ENCODE assay signal across 9 cellular contexts in genomic region chr13:26052136-26052736, GRCh38. TPM values are rescaled to one million over a fixed set of nuclear protein-coding genes. Genes with fewer than 3 reads are reported as not detected.
DNase-seq lines count a peak whose midpoint lies in the region; ATAC-seq and TF ChIP-seq lines count a peak whose summit lies in the region.
"Had no signal": no experiment of that assay in that cellular context is flagged by ENCODE, and none has a peak within 500 bp of the region (broad histone marks: within the 10 kb centered on the region; RNA-seq: fewer than 3 reads in every experiment).

No MANE protein-coding gene starts in this region.

- H3K27ac ChIP-seq in SK-N-SH (ENCODE audit: low read depth in 2 of 2, low read length in 1 of 2) (no peak overlapping the region), stomach smooth muscle (ENCODE audit: low read length) (no peak overlapping the region)

- H3K9me3 Mint-ChIP-seq in activated CD8-positive, alpha-beta T cell treated with anti-CD3 and anti-CD28 coated beads, Interleukin-2, amount 10 ng/mL, durations not matched to agents 7 days and 5 days (ENCODE audit: insufficient read depth): no peaks in the 10 kb centered on the region
- no peaks in the 10 kb centered on the region for H3K9me3 Mint-ChIP-seq in immature natural killer cell

- H3K4me1 Mint-ChIP-seq in activated CD8-positive, alpha-beta T cell treated with anti-CD3 and anti-CD28 coated beads, Interleukin-2, amount 10 ng/mL, durations not matched to agents 7 days and 5 days (ENCODE audit: low read depth): peaks cover 32% of the 10 kb centered on the region
- peaks cover 5 to 11% of the 10 kb centered on the region in 2 donors for H3K4me1 Mint-ChIP-seq in immature natural killer cell

- no peak overlapping the region for H3K27ac Mint-ChIP-seq in activated CD8-positive, alpha-beta T cell treated with anti-CD3 and anti-CD28 coated beads, Interleukin-2, amount 10 ng/mL, durations not matched to agents 7 days and 5 days
- no peak overlapping the region for H3K27ac Mint-ChIP-seq in immature natural killer cell

- TF ChIP-seq CTCF in SK-N-SH (IDR thresholded peaks at IDR 0.05): no peak

- H3K36me3 ChIP-seq in SK-N-SH (replicated peaks in 1 of 2; ENCODE audit: control insufficient read depth in 1 of 2, insufficient read depth in 2 of 2, low read length in 1 of 2): no peaks in the 10 kb centered on the region
- no peaks in the 10 kb centered on the region for H3K36me3 ChIP-seq in stomach smooth muscle (ENCODE audit: control insufficient read depth in 2 of 2, insufficient read depth in 2 of 2, low read length in 2 of 2)

- ATAC-seq in SK-N-SH treated with all-trans-retinoic acid at 6 μM for 48 hours: no peak
- ATAC-seq in activated CD8-positive, alpha-beta T cell treated with anti-CD3 and anti-CD28 coated beads, Interleukin-2, amount 10 ng/mL, durations not matched to agents 7 days and 5 days: no peak
- ATAC-seq in GM21526 (IDR thresholded peaks at IDR 0.05; ENCODE audit: low FRiP score, unreplicated experiment): no peak

- peaks cover 45% of the 10 kb centered on the region for H3K27me3 Mint-ChIP-seq in activated CD8-positive, alpha-beta T cell treated with anti-CD3 and anti-CD28 coated beads, Interleukin-2, amount 10 ng/mL, durations not matched to agents 7 days and 5 days (ENCODE audit: low read depth)
- peaks cover 4 to 29% (median 7%) of the 10 kb centered on the region in 3 donors for H3K27me3 Mint-ChIP-seq in immature natural killer cell (ENCODE audit: low read depth in 3 of 3)

- DNase-seq in SK-N-SH (peak; percentile 27), immature natural killer cell (no peak), NCI-H748 treated with DMSO at 0.1 percent for 48 hours (lab: John Stamatoyannopoulos, UW) (no peak), mucosa of gallbladder (ENCODE audit: low spot score) (no peak)
- DNase-seq in activated CD8-positive, alpha-beta T cell treated with anti-CD3 and anti-CD28 coated beads, Interleukin-2, amount 10 ng/mL, durations not matched to agents 7 days and 5 days: no peak

- peaks cover 45% of the 10 kb centered on the region for H3K27me3 ChIP-seq in SK-N-SH (ENCODE audit: insufficient read depth)
- peaks cover 28 to 42% of the 10 kb centered on the region in 2 donors for H3K27me3 ChIP-seq in stomach smooth muscle (ENCODE audit: control insufficient read depth in 1 of 2, insufficient read depth in 2 of 2, low read length in 2 of 2)

- peak overlapping the region; percentile 54 for H3K4me3 Mint-ChIP-seq in activated CD8-positive, alpha-beta T cell treated with anti-CD3 and anti-CD28 coated beads, Interleukin-2, amount 10 ng/mL, durations not matched to agents 7 days and 5 days
- peak overlapping the region; percentile 22 to 69 (median 53) for H3K4me3 Mint-ChIP-seq in immature natural killer cell

- no peak for TF ChIP-seq RAD21 in SK-N-SH (IDR thresholded peaks at IDR 0.05; ENCODE audit: low read length)

- H3K4me3 ChIP-seq in SK-N-SH (ENCODE audit: low read depth in 2 of 2, low read length in 1 of 2) (peak overlapping the region; percentile 19 to 34; a peak in 2 of 4 replicates), stomach smooth muscle (ENCODE audit: low read length in 2 of 2) (peak overlapping the region; percentile 33 to 70)

- H3K9me2 ChIP-seq in SK-N-SH: no peaks in the 10 kb centered on the region

- CTCF ChIA-PET in SK-N-SH (lab: Yijun Ruan, JAX): interaction anchor here (0.8 to 1.8 kb wide), 4 partner anchors 10 to 477 kb away, joined by 3 to 4 read pairs (median 3); no protein-coding TSS in a partner anchor
- CTCF ChIA-PET in activated CD8-positive, alpha-beta T cell treated with anti-CD3 and anti-CD28 coated beads, Interleukin-2, amount 10 ng/mL, durations not matched to agents 7 days and 5 days (lab: Charles Lee): interaction anchor here (1.5 kb wide), 1 partner anchor 177 kb away, joined by 3 read pairs; no protein-coding TSS in a partner anchor

- TF ChIP-seq EP300 in SK-N-SH (IDR thresholded peaks at IDR 0.05; ENCODE audit: borderline replicate concordance in 1 of 2, low read depth in 1 of 2, low read length in 1 of 2): no peak

- H3K36me3 Mint-ChIP-seq in activated CD8-positive, alpha-beta T cell treated with anti-CD3 and anti-CD28 coated beads, Interleukin-2, amount 10 ng/mL, durations not matched to agents 7 days and 5 days (ENCODE audit: low read depth): no peaks in the 10 kb centered on the region
- no peaks in the 10 kb centered on the region for H3K36me3 Mint-ChIP-seq in immature natural killer cell

- POLR2A ChIA-PET in SK-N-SH (lab: Yijun Ruan, JAX): no interaction called here
- POLR2A ChIA-PET in activated CD8-positive, alpha-beta T cell treated with anti-CD3 and anti-CD28 coated beads, Interleukin-2, amount 10 ng/mL, durations not matched to agents 7 days and 5 days (lab: Charles Lee): no interaction called here

- no peak overlapping the region for H2AFZ ChIP-seq in SK-N-SH (ENCODE audit: low read depth)

- H3K4me1 ChIP-seq in SK-N-SH (ENCODE audit: control insufficient read depth in 1 of 2, insufficient read depth in 2 of 2, low read depth in 1 of 2, low read length in 1 of 2) (no peaks in the 10 kb centered on the region; a peak in 1 of 4 replicates), stomach smooth muscle (ENCODE audit: control insufficient read depth, insufficient read depth, low read length) (peaks cover 25% of the 10 kb centered on the region)

- no peaks in the 10 kb centered on the region for H3F3A ChIP-seq in SK-N-SH (replicated peaks; ENCODE audit: insufficient read depth)

- H3K9me3 ChIP-seq in SK-N-SH (no peaks in the 10 kb centered on the region), stomach smooth muscle (ENCODE audit: control insufficient read depth in 2 of 2, low read length in 2 of 2) (no peaks in the 10 kb centered on the region)

- no peaks in the 10 kb centered on the region for H3K79me2 ChIP-seq in SK-N-SH (ENCODE audit: insufficient read depth)

- 44% methylated on average over 18 of the region's 18 CpGs for WGBS in SK-N-SH (ENCODE audit: low lambda C conversion rate)

- peak overlapping the region; percentile 55 for H3K4me2 ChIP-seq in SK-N-SH

- no peaks in the 10 kb centered on the region for H4K20me1 ChIP-seq in SK-N-SH (ENCODE audit: insufficient read depth)

- no peak overlapping the region for H3K9ac ChIP-seq in SK-N-SH
- peak overlapping the region in 1 of 2 donors; percentile 4 for H3K9ac ChIP-seq in stomach smooth muscle (ENCODE audit: low read length in 2 of 2)

TF ChIP-seq in SK-N-SH, 30 proteins besides CTCF, POLR2A, EP300 and RAD21 (continues in another document):
- TF ChIP-seq TEAD4 (IDR thresholded peaks at IDR 0.05; ENCODE audit: borderline replicate concordance, insufficient read depth) (no peak), GABPA (IDR thresholded peaks at IDR 0.05; ENCODE audit: low read depth) (no peak), IRF3 (IDR thresholded peaks at IDR 0.05; ENCODE audit: low read depth, low read length) (no peak), RXRA (IDR thresholded peaks at IDR 0.05; ENCODE audit: borderline replicate concordance, low read depth) (no peak), FOSL2 (IDR thresholded peaks at IDR 0.05; ENCODE audit: borderline replicate concordance, low read depth) (no peak), MXI1 (IDR thresholded peaks at IDR 0.05; ENCODE audit: low read depth, low read length) (no peak), MAX (IDR thresholded peaks at IDR 0.05; ENCODE audit: low read depth) (no peak), MEF2A (IDR thresholded peaks at IDR 0.05; ENCODE audit: borderline replicate concordance, low read depth) (no peak), NRF1 (IDR thresholded peaks at IDR 0.05; ENCODE audit: low read depth, low read length) (no peak)

TF ChIP-seq in SK-N-SH treated with all-trans-retinoic acid at 6 μM for 48 hours, 23 proteins besides CTCF, POLR2A, EP300 and RAD21:
- TF ChIP-seq ARNTL (CRISPR knock-in tag; IDR thresholded peaks at IDR 0.05; ENCODE audit: borderline replicate concordance, low read depth) (no peak), TCF4 (CRISPR knock-in tag; IDR thresholded peaks at IDR 0.05; ENCODE audit: borderline replicate concordance) (no peak), TOX (CRISPR knock-in tag; IDR thresholded peaks at IDR 0.05; ENCODE audit: borderline replicate concordance) (no peak), ZFP30 (CRISPR knock-in tag; IDR thresholded peaks at IDR 0.05) (no peak), POU6F1 (CRISPR knock-in tag; IDR thresholded peaks at IDR 0.05; ENCODE audit: borderline replicate concordance, low read depth) (no peak)
TF ChIP-seq in SK-N-SH treated with all-trans-retinoic acid at 6 μM for 48 hours: peak in this region for 0.

RNA-seq across cellular contexts. Expression of gene SHISA2, which starts 0.4 kb away (rescaled TPM):
- polyA plus RNA-seq in SK-N-SH (2012; rRNA removed) (not detected in 2 replicates), immature natural killer cell (not detected)
- polyA plus RNA-seq in SK-N-SH (2012; cell fraction: cytosol; rRNA removed): not detected in 2 replicates
- not detected in 2 replicates for polyA plus RNA-seq in SK-N-SH (2012; cell fraction: nucleus; rRNA removed)
- total RNA-seq in activated CD8-positive, alpha-beta T cell treated with anti-CD3 and anti-CD28 coated beads, Interleukin-2, amount 10 ng/mL, durations not matched to agents 7 days and 5 days: under 1 TPM; 0.45 to 0.50 TPM
- total RNA-seq in mucosa of gallbladder: 0.32 TPM
- total RNA-seq: H4 had no signal
